In genomic region chr12:12716151-12716844, GRCh38 we compare ENCODE assay signal across 8 cellular contexts. TPM values are rescaled to one million over a fixed set of nuclear protein-coding genes. Genes with fewer than 3 reads are reported as not detected.
DNase-seq lines count a peak whose midpoint lies in the region; ATAC-seq, FAIRE-seq and TF ChIP-seq lines count a peak whose summit lies in the region.

No MANE protein-coding gene starts in this region.

- no peak for FAIRE-seq in pancreas (lab: Jason Lieb, UNC)

- WGBS in pancreas, 2 donors = 4 to 6% methylated on average over 18 of the region's 18 CpGs

- peaks cover 0 to 4% (median 2%) of the 10 kb centered on the region in 7 donors for H3K9me3 Mint-ChIP-seq in CD14-positive monocyte
- H3K9me3 Mint-ChIP-seq in activated CD4-positive, alpha-beta memory T cell treated with anti-CD3 and anti-CD28 coated beads, Interleukin-2, amount 10 ng/mL, durations not matched to agents 7 days and 5 days = no peaks in the 10 kb centered on the region

- CTCF ChIA-PET in activated CD4-positive, alpha-beta memory T cell treated with anti-CD3 and anti-CD28 coated beads, Interleukin-2, amount 10 ng/mL, durations not matched to agents 7 days and 5 days (lab: Charles Lee) = interaction anchor here (0.7 to 4.3 kb wide), 16 partner anchors 8 to 495 kb away, joined by 3 to 61 read pairs (median 4); partner anchors contain the start of genes DUSP16 and GPR19

- DNase-seq in CD14-positive monocyte (ENCODE audit: low spot score) (no peak), HL-60 (ENCODE audit: low read depth in 1 of 2, low spot score in 1 of 2) (peak in 1 of 2 experiments; percentile 25), foreskin keratinocyte (peak in 1 of 2 donors; percentile 46), pancreas (no peak), NCI-H446 (lab: John Stamatoyannopoulos, UW) (no peak)
- DNase-seq in activated CD4-positive, alpha-beta memory T cell treated with anti-CD3 and anti-CD28 coated beads, Interleukin-2, amount 10 ng/mL, durations not matched to agents 7 days and 5 days = no peak
- DNase-seq in NK-92 treated with Interleukin-12 subunit alpha and Interleukin-12 subunit beta, amount 100 ng/mL, for 24 hours (lab: John Stamatoyannopoulos, UW) = no peak

- H3K4me3 Mint-ChIP-seq in CD14-positive monocyte = peak overlapping the region; percentile 82 to 91
- H3K4me3 Mint-ChIP-seq in activated CD4-positive, alpha-beta memory T cell treated with anti-CD3 and anti-CD28 coated beads, Interleukin-2, amount 10 ng/mL, durations not matched to agents 7 days and 5 days = peak overlapping the region; percentile 86

- POLR2A ChIA-PET in activated CD4-positive, alpha-beta memory T cell treated with anti-CD3 and anti-CD28 coated beads, Interleukin-2, amount 10 ng/mL, durations not matched to agents 7 days and 5 days (lab: Charles Lee) = interaction anchor here (0.5 to 20.9 kb wide), 36 partner anchors 8 to 1650 kb away, joined by 3 to 886 read pairs (median 4); partner anchors contain the start of genes APOLD1, ATF7IP, BCL2L14 and BORCS5

- H3K27ac Mint-ChIP-seq in CD14-positive monocyte = peak overlapping the region; percentile 74 to 98 (median 86)
- peak overlapping the region; percentile 98 for H3K27ac Mint-ChIP-seq in activated CD4-positive, alpha-beta memory T cell treated with anti-CD3 and anti-CD28 coated beads, Interleukin-2, amount 10 ng/mL, durations not matched to agents 7 days and 5 days

- H3K4me3 ChIP-seq in HL-60 (replicated peaks; ENCODE audit: insufficient read depth, low read length) (peak overlapping the region; percentile 50), pancreas (peak overlapping the region; percentile 75 to 89 (median 82))

- no peak for ATAC-seq in foreskin keratinocyte
- peak in 1 of 4 donors; percentile 2 for ATAC-seq in pancreas
- ATAC-seq in GM19463 (IDR thresholded peaks at IDR 0.05; ENCODE audit: unreplicated experiment) = no peak

- H3K4me1 ChIP-seq in foreskin keratinocyte = peaks cover 25% of the 10 kb centered on the region
- H3K4me1 ChIP-seq in pancreas = peaks cover 6 to 43% (median 38%) of the 10 kb centered on the region in 3 donors

- peaks cover 32 to 36% of the 10 kb centered on the region in 2 donors for H3K36me3 Mint-ChIP-seq in CD14-positive monocyte
- peaks cover 81% of the 10 kb centered on the region for H3K36me3 Mint-ChIP-seq in activated CD4-positive, alpha-beta memory T cell treated with anti-CD3 and anti-CD28 coated beads, Interleukin-2, amount 10 ng/mL, durations not matched to agents 7 days and 5 days (ENCODE audit: low read depth)

- H3K4me1 Mint-ChIP-seq in CD14-positive monocyte = peaks cover 48% of the 10 kb centered on the region
- peaks cover 41% of the 10 kb centered on the region for H3K4me1 Mint-ChIP-seq in activated CD4-positive, alpha-beta memory T cell treated with anti-CD3 and anti-CD28 coated beads, Interleukin-2, amount 10 ng/mL, durations not matched to agents 7 days and 5 days

- H3K36me3 ChIP-seq in pancreas = peaks cover 0 to 4% (median 3%) of the 10 kb centered on the region in 3 donors

- peaks cover 0 to 1% (median 0%) of the 10 kb centered on the region in 3 donors for H3K27me3 Mint-ChIP-seq in CD14-positive monocyte (ENCODE audit: low read depth in 3 of 3)
- no peaks in the 10 kb centered on the region for H3K27me3 Mint-ChIP-seq in activated CD4-positive, alpha-beta memory T cell treated with anti-CD3 and anti-CD28 coated beads, Interleukin-2, amount 10 ng/mL, durations not matched to agents 7 days and 5 days

- H3K9me3 ChIP-seq in pancreas = no peaks in the 10 kb centered on the region

- H3K27ac ChIP-seq in HL-60 (replicated peaks) = peak overlapping the region; percentile 100
- peak overlapping the region; percentile 97 for H3K27ac ChIP-seq in foreskin keratinocyte
- H3K27ac ChIP-seq in pancreas = peak overlapping the region; percentile 98 to 100 (median 99)

- intact Hi-C loops in CD14-positive monocyte (cut with micrococcal nuclease) (loop anchor here (5.0 to 10.0 kb wide), 6 partner anchors 99 to 1141 kb away; partner anchors contain the start of genes BORCS5 (in 1 of the 2), CREBL2 (in 1 of the 2), DDX47 (in 1 of the 2) and DUSP16 (in 1 of the 2)), pancreas (cut with DNase I) (loop anchor here in 1 of 3 donors (10.0 kb wide), 1 partner anchor 341 kb away; no protein-coding TSS in a partner anchor)

- TF ChIP-seq CTCF in CD14-positive monocyte (IDR thresholded peaks at IDR 0.05) (no peak), HL-60 (IDR thresholded peaks at IDR 0.05; ENCODE audit: insufficient read depth, low read length) (no peak), foreskin keratinocyte (conservative IDR thresholded peaks at IDR 0.05) (no peak), pancreas (IDR thresholded peaks at IDR 0.05) (no peak)

- H3K27me3 ChIP-seq in HL-60 (ENCODE audit: insufficient read depth, poor library complexity, severe bottlenecking) = no peaks in the 10 kb centered on the region
- no peaks in the 10 kb centered on the region for H3K27me3 ChIP-seq in foreskin keratinocyte
- H3K27me3 ChIP-seq in pancreas = no peaks in the 10 kb centered on the region

RNA-seq across cellular contexts. Expression of gene CDKN1B, which starts 0.9 kb away (rescaled TPM):
- polyA plus RNA-seq in CD14-positive monocyte (1 to 10 TPM; 9.2 to 9.5 TPM), foreskin keratinocyte (7.3 and 9.1 TPM in 2 replicates), pancreas (10 to 100 TPM; 12.1 to 19.1 TPM)
- total RNA-seq in activated CD4-positive, alpha-beta memory T cell treated with anti-CD3 and anti-CD28 coated beads, Interleukin-2, amount 10 ng/mL, durations not matched to agents 7 days and 5 days = 100 to 1,000 TPM; 164 to 166 TPM
- total RNA-seq in foreskin keratinocyte (14.0 and 15.6 TPM in 2 replicates), pancreas (10 to 100 TPM; 12.8 to 23.7 (median 16.9) TPM)

RNA-seq across cellular contexts. Expression of gene GPR19, which starts 20.3 kb away (rescaled TPM):
- polyA plus RNA-seq in CD14-positive monocyte (not detected), foreskin keratinocyte (0.36 and 0.51 TPM in 2 replicates), pancreas (under 1 TPM; 0.27 to 0.82 TPM)
- total RNA-seq in activated CD4-positive, alpha-beta memory T cell treated with anti-CD3 and anti-CD28 coated beads, Interleukin-2, amount 10 ng/mL, durations not matched to agents 7 days and 5 days = 10 to 100 TPM; 18.6 to 20.1 TPM
- total RNA-seq in foreskin keratinocyte (0.60 and 0.68 TPM in 2 replicates), pancreas (under 1 TPM in 4 of 6 donors, not detected in 2; 0.16 to 0.58 (median 0.26) TPM)

Comparison
In these comparisons a context has a peak if more than half of its experiments do, and no peak if none do; other contexts are left out.
1. RNA of gene GPR19, which starts 20.3 kb away (total RNA-seq): 18.6 to 20.1 TPM in activated CD4-positive, alpha-beta memory T cell treated with anti-CD3 and anti-CD28 coated beads, Interleukin-2, amount 10 ng/mL, durations not matched to agents 7 days and 5 days; 0.60 to 0.68 TPM in foreskin keratinocyte and 0.16 to 0.58 TPM in pancreas; every median in the first group is over 10 times any median in the second.
2. Peak in every context shown above with its lines, with median percentiles within 50 percentile points of each other: H3K27ac ChIP-seq.